Comparison of ENCODE assay signal across 21 cellular contexts in genomic region chr12:67594888-67595287, GRCh38. TPM values are rescaled to one million over a fixed set of nuclear protein-coding genes. Genes with fewer than 3 reads are reported as not detected.
DNase-seq lines count a peak whose midpoint lies in the region; ATAC-seq and TF ChIP-seq lines count a peak whose summit lies in the region.
"Had no signal": no experiment of that assay in that cellular context is flagged by ENCODE, and none has a peak within 500 bp of the region (broad histone marks: within the 10 kb centered on the region; RNA-seq: fewer than 3 reads in every experiment).

No MANE protein-coding gene starts in this region.

- RAD21 ChIA-PET in HCT116 (lab: Charles Lee; ENCODE audit: low non-redundant PET in 1 of 2, low total read pairs in 2 of 2, uncharacterized antibody in 2 of 2, unreplicated experiment in 2 of 2): no interaction called here

- H3K9me2 ChIP-seq in HCT116 (ENCODE audit: insufficient read depth): no peaks in the 10 kb centered on the region

- CTCF ChIA-PET in HCT116 (lab: Charles Lee): no interaction called here

- no peaks in the 10 kb centered on the region for H3K4me1 Mint-ChIP-seq in endothelial cell (ENCODE audit: unreplicated experiment)

- H3K9ac ChIP-seq in HCT116 (ENCODE audit: low read length) (no peak overlapping the region), SK-N-MC (ENCODE audit: insufficient read length) (no peak overlapping the region)
- H3K9ac ChIP-seq: neural progenitor cell had no signal

- H3K4me2 ChIP-seq in HCT116 (ENCODE audit: low read length): no peak overlapping the region
- H3K4me2 ChIP-seq: neural progenitor cell had no signal

- TF ChIP-seq RAD21 in HCT116 (IDR thresholded peaks at IDR 0.05; ENCODE audit: low read depth): no peak

- TF ChIP-seq CTCF in HCT116 (IDR thresholded peaks at IDR 0.05 in 2 of 3, conservative IDR thresholded peaks at IDR 0.05 in 1 of 3; ENCODE audit: borderline replicate concordance in 1 of 3, insufficient read depth in 1 of 3, low read depth in 2 of 3, low read length in 2 of 3) (no peak), foreskin keratinocyte (conservative IDR thresholded peaks at IDR 0.05) (no peak), endothelial cell (IDR thresholded peaks at IDR 0.05; ENCODE audit: unreplicated experiment) (no peak)

- H3K79me2 ChIP-seq in HCT116 (ENCODE audit: insufficient read depth, low read length): no peaks in the 10 kb centered on the region

- BruUV-seq in HCT116 (replicated peaks; lab: Mats Ljungman, UMichigan): no TSS peak

- H3K9me3 ChIP-seq in HCT116 (ENCODE audit: control insufficient read depth in 1 of 2, insufficient read depth in 1 of 2, low read depth in 1 of 2, low read length in 2 of 2): no peaks in the 10 kb centered on the region
- H3K9me3 ChIP-seq in SK-N-MC (ENCODE audit: low read depth, low read length): no peaks in the 10 kb centered on the region
- H3K9me3 ChIP-seq: ascending aorta, gastrocnemius medialis, lower lobe of right lung had no signal

- no peaks in the 10 kb centered on the region for H3K9me3 Mint-ChIP-seq in endothelial cell (ENCODE audit: unreplicated experiment)

- no peak for ATAC-seq in HCT116
- no peak for ATAC-seq in foreskin keratinocyte
- ATAC-seq in HG03571 (IDR thresholded peaks at IDR 0.05; ENCODE audit: unreplicated experiment): no peak
- no peak for ATAC-seq in GM18502 (IDR thresholded peaks at IDR 0.05; ENCODE audit: poor library complexity, unreplicated experiment)
- ATAC-seq: activated T-cell treated with anti-CD3 and anti-CD28 coated beads, Interleukin-2, amount 50 U/mL, for 4 hours; gastrocnemius medialis; lower lobe of right lung had no signal

- peak overlapping the region; percentile 3 for H2AFZ ChIP-seq in HCT116 (ENCODE audit: low read depth, low read length, poor library complexity, severe bottlenecking)
- H2AFZ ChIP-seq: neural progenitor cell had no signal

- intact Hi-C loops in HCT116 (cut with micrococcal nuclease): no loop called here

- DNase-seq in Caki2 (ENCODE audit: low read depth) (peak; percentile 18), HCT116 (ENCODE audit: low read depth, low spot score) (no peak), SK-N-MC (ENCODE audit: low read depth, low spot score) (peak; percentile 39), foreskin keratinocyte (peak; percentile 9 to 54), endothelial cell (ENCODE audit: low spot score) (no peak)
- DNase-seq: activated naive CD4-positive, alpha-beta T cell treated with anti-CD3 and anti-CD28 coated beads, Interleukin-2, amount 50 U/mL, for 16 hours; activated T-cell treated with anti-CD3 and anti-CD28 coated beads, Interleukin-2, amount 50 U/mL, for 4 hours; gastrocnemius medialis; GF-D8; islet precursor cell; lower lobe of right lung; NCI-H2171 treated with DMSO at 0.1 percent for 48 hours; NCI-H526 treated with DMSO at 0.1 percent for 48 hours; T-helper 1 cell had no signal

- in situ Hi-C loops in Caki2 (cut with HindIII; ENCODE audit: low pct_unique_long_range_greater_than_20kb, low sequenced_read_pairs): no loop called here

- H4K20me1 ChIP-seq in HCT116 (ENCODE audit: insufficient read depth): no peaks in the 10 kb centered on the region

- POLR2A ChIA-PET in HCT116 (lab: Charles Lee): no interaction called here

- H3K27me3 Mint-ChIP-seq in endothelial cell (ENCODE audit: unreplicated experiment): no peaks in the 10 kb centered on the region
- H3K27me3 Mint-ChIP-seq: central memory CD8-positive, alpha-beta T cell; progenitor cell of endocrine pancreas had no signal

- H3K27ac ChIP-seq in HCT116 (ENCODE audit: low read depth, low read length) (no peak overlapping the region), SK-N-MC (no peak overlapping the region), foreskin keratinocyte (no peak overlapping the region)
- H3K27ac ChIP-seq: ascending aorta, gastrocnemius medialis, lower lobe of right lung, neural progenitor cell had no signal

- no peaks in the 10 kb centered on the region for H3K36me3 Mint-ChIP-seq in endothelial cell (ENCODE audit: low read depth, unreplicated experiment)
- H3K36me3 Mint-ChIP-seq: CD14-positive monocyte, neural progenitor cell had no signal

- H3K4me1 ChIP-seq in HCT116 (ENCODE audit: control insufficient read depth in 1 of 2, insufficient read depth in 2 of 2, low read length in 2 of 2): peaks cover 18 to 35% of the 10 kb centered on the region in 2 experiments
- H3K4me1 ChIP-seq in foreskin keratinocyte: peaks cover 11% of the 10 kb centered on the region
- H3K4me1 ChIP-seq: ascending aorta, lower lobe of right lung, neural progenitor cell had no signal

- TF ChIP-seq POLR2A in HCT116 (IDR thresholded peaks at IDR 0.05; ENCODE audit: borderline replicate concordance, extremely low read depth, insufficient read depth, insufficient read length): no peak

- H3K27me3 ChIP-seq in HCT116 (ENCODE audit: insufficient read depth, low read length) (no peaks in the 10 kb centered on the region), foreskin keratinocyte (no peaks in the 10 kb centered on the region)
- H3K27me3 ChIP-seq: ascending aorta, gastrocnemius medialis, neural progenitor cell had no signal

- no peak overlapping the region for H3K27ac Mint-ChIP-seq in endothelial cell (ENCODE audit: unreplicated experiment)
- H3K27ac Mint-ChIP-seq: CD14-positive monocyte, neural progenitor cell, progenitor cell of endocrine pancreas had no signal

- H3K4me3 ChIP-seq in HCT116 (replicated peaks in 1 of 2; ENCODE audit: low read depth in 1 of 2, low read length in 2 of 2): no peak overlapping the region
- H3K4me3 ChIP-seq in SK-N-MC: 0 out of 2 replicates have a peak overlapping the region, but pooled peaks have one; percentile 9
- H3K4me3 ChIP-seq: ascending aorta, gastrocnemius medialis, lower lobe of right lung, neural progenitor cell had no signal

- H3K4me3 Mint-ChIP-seq in endothelial cell (ENCODE audit: unreplicated experiment): no peak overlapping the region
- H3K4me3 Mint-ChIP-seq: activated T-cell treated with anti-CD3 and anti-CD28 coated beads, Interleukin-2, amount 50 U/mL, for 4 hours; CD14-positive monocyte; central memory CD8-positive, alpha-beta T cell; neural progenitor cell had no signal

- no peaks in the 10 kb centered on the region for H3K36me3 ChIP-seq in HCT116 (ENCODE audit: control insufficient read depth in 1 of 2, insufficient read depth in 2 of 2, low read length in 2 of 2)
- H3K36me3 ChIP-seq in SK-N-MC (ENCODE audit: insufficient read depth, low read length): no peaks in the 10 kb centered on the region
- H3K36me3 ChIP-seq: ascending aorta, gastrocnemius medialis, lower lobe of right lung, neural progenitor cell had no signal

TF ChIP-seq in HCT116, 20 proteins besides CTCF, POLR2A, EP300 and RAD21:
- no peak for TF ChIP-seq EZH2phosphoT487 (IDR thresholded peaks at IDR 0.05; ENCODE audit: borderline replicate concordance)
- TF ChIP-seq, protein P1, sequence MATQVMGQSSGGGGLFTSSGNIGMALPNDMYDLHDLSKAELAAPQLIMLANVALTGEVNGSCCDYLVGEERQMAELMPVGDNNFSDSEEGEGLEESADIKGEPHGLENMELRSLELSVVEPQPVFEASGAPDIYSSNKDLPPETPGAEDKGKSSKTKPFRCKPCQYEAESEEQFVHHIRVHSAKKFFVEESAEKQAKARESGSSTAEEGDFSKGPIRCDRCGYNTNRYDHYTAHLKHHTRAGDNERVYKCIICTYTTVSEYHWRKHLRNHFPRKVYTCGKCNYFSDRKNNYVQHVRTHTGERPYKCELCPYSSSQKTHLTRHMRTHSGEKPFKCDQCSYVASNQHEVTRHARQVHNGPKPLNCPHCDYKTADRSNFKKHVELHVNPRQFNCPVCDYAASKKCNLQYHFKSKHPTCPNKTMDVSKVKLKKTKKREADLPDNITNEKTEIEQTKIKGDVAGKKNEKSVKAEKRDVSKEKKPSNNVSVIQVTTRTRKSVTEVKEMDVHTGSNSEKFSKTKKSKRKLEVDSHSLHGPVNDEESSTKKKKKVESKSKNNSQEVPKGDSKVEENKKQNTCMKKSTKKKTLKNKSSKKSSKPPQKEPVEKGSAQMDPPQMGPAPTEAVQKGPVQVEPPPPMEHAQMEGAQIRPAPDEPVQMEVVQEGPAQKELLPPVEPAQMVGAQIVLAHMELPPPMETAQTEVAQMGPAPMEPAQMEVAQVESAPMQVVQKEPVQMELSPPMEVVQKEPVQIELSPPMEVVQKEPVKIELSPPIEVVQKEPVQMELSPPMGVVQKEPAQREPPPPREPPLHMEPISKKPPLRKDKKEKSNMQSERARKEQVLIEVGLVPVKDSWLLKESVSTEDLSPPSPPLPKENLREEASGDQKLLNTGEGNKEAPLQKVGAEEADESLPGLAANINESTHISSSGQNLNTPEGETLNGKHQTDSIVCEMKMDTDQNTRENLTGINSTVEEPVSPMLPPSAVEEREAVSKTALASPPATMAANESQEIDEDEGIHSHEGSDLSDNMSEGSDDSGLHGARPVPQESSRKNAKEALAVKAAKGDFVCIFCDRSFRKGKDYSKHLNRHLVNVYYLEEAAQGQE (IDR thresholded peaks at IDR 0.05; ENCODE audit: low read depth): no peak
- no peak for TF ChIP-seq ZNF274 (IDR thresholded peaks at IDR 0.05; ENCODE audit: low read depth, low read length)
- TF ChIP-seq, protein P2, sequence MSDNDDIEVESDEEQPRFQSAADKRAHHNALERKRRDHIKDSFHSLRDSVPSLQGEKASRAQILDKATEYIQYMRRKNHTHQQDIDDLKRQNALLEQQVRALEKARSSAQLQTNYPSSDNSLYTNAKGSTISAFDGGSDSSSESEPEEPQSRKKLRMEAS (IDR thresholded peaks at IDR 0.05): no peak
- no peak for TF ChIP-seq TCF7L2 (IDR thresholded peaks at IDR 0.05; ENCODE audit: borderline replicate concordance, extremely low read depth, insufficient read depth, insufficient read length)
- no peak for TF ChIP-seq EZH2 (IDR thresholded peaks at IDR 0.05)
- TF ChIP-seq FOSL1 (IDR thresholded peaks at IDR 0.05; ENCODE audit: low read depth): no peak
- no peak for TF ChIP-seq EGR1 (IDR thresholded peaks at IDR 0.05; ENCODE audit: low read depth)
- TF ChIP-seq, protein P3, sequence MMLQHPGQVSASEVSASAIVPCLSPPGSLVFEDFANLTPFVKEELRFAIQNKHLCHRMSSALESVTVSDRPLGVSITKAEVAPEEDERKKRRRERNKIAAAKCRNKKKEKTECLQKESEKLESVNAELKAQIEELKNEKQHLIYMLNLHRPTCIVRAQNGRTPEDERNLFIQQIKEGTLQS (IDR thresholded peaks at IDR 0.05): no peak
- TF ChIP-seq JUND (IDR thresholded peaks at IDR 0.05): no peak
- TF ChIP-seq SIN3A (IDR thresholded peaks at IDR 0.05; ENCODE audit: low read depth): no peak
- no peak for TF ChIP-seq SRF (IDR thresholded peaks at IDR 0.05; ENCODE audit: low read depth)
- TF ChIP-seq ELF1 (IDR thresholded peaks at IDR 0.05; ENCODE audit: borderline replicate concordance, low read depth): no peak

RNA-seq across cellular contexts. Expression of gene DYRK2, which starts 53.7 kb away (rescaled TPM):
- 54.9 and 58.0 TPM in 2 replicates for total RNA-seq in Caki2 (2014; rRNA removed; shearing (Covaris generic); ENCODE audit: low replicate concordance)
- total RNA-seq in HCT116 (2021; ENCODE audit: unreplicated experiment): 28.7 TPM
- 18.7 and 24.7 TPM in 2 replicates for polyA plus RNA-seq in HCT116 (2012)
- 18.3 and 20.5 TPM in 2 replicates for total RNA-seq in foreskin keratinocyte
- polyA plus RNA-seq in foreskin keratinocyte: 5.9 and 7.7 TPM in 2 replicates
- total RNA-seq in endothelial cell (ENCODE audit: unreplicated experiment): 50.2 TPM

Comparison
In these comparisons a context has a peak if more than half of its experiments do, and no peak if none do; other contexts are left out.
1. DNase-seq: peak in Caki2 (single experiment), SK-N-MC (single experiment) and foreskin keratinocyte (2 of 2); none in HCT116 (single experiment) and endothelial cell (single experiment).